In the genomic region with DNA sequence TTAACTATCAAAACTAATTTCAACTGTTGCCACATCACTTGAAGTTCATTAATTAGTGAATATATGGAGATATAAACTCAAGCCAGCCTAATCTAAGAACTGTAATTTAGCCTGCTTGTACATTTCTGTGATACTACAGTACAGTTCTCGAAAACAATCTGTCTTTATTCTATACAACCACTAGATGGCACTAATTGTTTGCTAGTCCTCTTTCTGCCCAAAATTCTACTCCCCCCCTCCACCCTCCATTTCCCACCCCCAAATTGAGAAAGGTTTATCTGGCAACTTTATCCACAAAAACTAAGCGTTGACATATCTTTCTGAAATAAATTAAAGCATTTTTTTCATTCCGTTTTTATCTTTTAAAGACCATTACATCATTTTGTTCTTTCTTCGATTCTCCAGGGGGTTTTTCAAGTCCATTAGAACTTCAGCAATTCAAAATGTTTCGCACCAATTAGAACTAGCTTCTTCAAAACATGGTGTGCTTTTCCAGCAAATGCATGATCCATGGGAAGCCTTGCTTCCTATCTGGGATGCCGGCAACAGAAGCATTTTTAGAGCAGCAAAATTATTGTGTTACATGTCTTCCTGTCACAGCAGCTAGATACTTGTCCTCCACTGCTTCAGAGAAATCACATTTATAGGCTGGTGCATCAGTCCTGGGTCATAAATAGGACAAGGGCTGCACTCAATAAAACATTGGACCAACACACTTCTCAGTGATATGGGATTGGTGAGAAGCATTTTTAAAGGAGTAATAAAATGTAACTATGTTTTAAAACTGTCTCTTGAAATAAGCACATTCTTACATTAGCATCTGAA, we compare ENCODE assay signal across 8 cellular contexts.
DNase-seq lines count a peak whose midpoint lies in the region; ATAC-seq and TF ChIP-seq lines count a peak whose summit lies in the region.

No MANE protein-coding gene starts in this region.

- CTCF ChIA-PET in BJ (lab: Yijun Ruan, JAX), result interaction anchor here (0.7 to 3.4 kb wide), 7 partner anchors 9 to 553 kb away, joined by 3 to 14 read pairs (median 6); no protein-coding TSS in a partner anchor

- no peaks in the 10 kb centered on the region for H3K9me3 ChIP-seq in OCI-LY1 (ENCODE audit: low read length)

- H3K4me3 ChIP-seq in BJ (ENCODE audit: low read depth, low read length) (no peak overlapping the region), OCI-LY1 (ENCODE audit: low read depth, low read length, poor library complexity, severe bottlenecking) (no peak overlapping the region), fibroblast of pulmonary artery (replicated peaks; ENCODE audit: low read depth, low read length) (no peak overlapping the region)

- H3K4me3 Mint-ChIP-seq in activated CD4-positive, alpha-beta T cell treated with anti-CD3 and anti-CD28 coated beads, Interleukin-2, amount 10 ng/mL, durations not matched to agents 24 days and 14 days, result no peak overlapping the region

- H3K36me3 ChIP-seq in BJ (ENCODE audit: control insufficient read depth, insufficient read depth, low read length), result no peaks in the 10 kb centered on the region
- no peaks in the 10 kb centered on the region for H3K36me3 ChIP-seq in OCI-LY1 (ENCODE audit: insufficient read depth, low read length)

- H3K27me3 Mint-ChIP-seq in activated CD4-positive, alpha-beta T cell treated with anti-CD3 and anti-CD28 coated beads, Interleukin-2, amount 10 ng/mL, durations not matched to agents 24 days and 14 days, result peaks cover 19% of the 10 kb centered on the region

- H3K27me3 ChIP-seq in BJ (ENCODE audit: control insufficient read depth, insufficient read depth, low read length), result peaks cover 6% of the 10 kb centered on the region
- H3K27me3 ChIP-seq in OCI-LY1 (ENCODE audit: insufficient read depth, low read length), result no peaks in the 10 kb centered on the region

- H3K4me1 Mint-ChIP-seq in activated CD4-positive, alpha-beta T cell treated with anti-CD3 and anti-CD28 coated beads, Interleukin-2, amount 10 ng/mL, durations not matched to agents 24 days and 14 days, result no peaks in the 10 kb centered on the region

- H3K79me2 ChIP-seq in OCI-LY1 (ENCODE audit: insufficient read depth, low read length), result no peaks in the 10 kb centered on the region

- no peak for ATAC-seq in GM21447 (IDR thresholded peaks at IDR 0.05; ENCODE audit: unreplicated experiment)

- H3K4me2 ChIP-seq in OCI-LY1 (ENCODE audit: low read length), result no peak overlapping the region

- intact Hi-C loops in activated CD4-positive, alpha-beta T cell treated with anti-CD3 and anti-CD28 coated beads, Interleukin-2, amount 10 ng/mL, durations not matched to agents 24 days and 14 days (cut with micrococcal nuclease), result loop anchor here (5.0 to 10.0 kb wide), 2 partner anchors 257 to 505 kb away; no protein-coding TSS in a partner anchor
- intact Hi-C loops in posterior cingulate gyrus (cut with DNase I), result loop anchor here (2.0 to 5.0 kb wide), 2 partner anchors 505 to 555 kb away; no protein-coding TSS in a partner anchor

- H3K36me3 Mint-ChIP-seq in activated CD4-positive, alpha-beta T cell treated with anti-CD3 and anti-CD28 coated beads, Interleukin-2, amount 10 ng/mL, durations not matched to agents 24 days and 14 days (ENCODE audit: low read depth), result no peaks in the 10 kb centered on the region

- POLR2A ChIA-PET in BJ (lab: Charles Lee), result interaction anchor here (0.6 kb wide), 1 partner anchor 217 kb away, joined by 4 read pairs; no protein-coding TSS in a partner anchor

- DNase-seq in BJ (ENCODE audit: low read depth) (no peak), GM19240 (ENCODE audit: insufficient read length, low spot score) (peak; percentile 7), fibroblast of pulmonary artery (ENCODE audit: low read depth) (peak; percentile 16), superior temporal gyrus (ENCODE audit: extremely low spot score) (peak; percentile 56), posterior cingulate gyrus (no peak)
- DNase-seq in activated CD4-positive, alpha-beta T cell treated with anti-CD3 and anti-CD28 coated beads, Interleukin-2, amount 10 ng/mL, durations not matched to agents 24 days and 14 days, result no peak

- TF ChIP-seq CTCF in BJ (IDR thresholded peaks at IDR 0.05; ENCODE audit: insufficient read depth, low read depth, low read length) (peak; percentile 58), OCI-LY1 (IDR thresholded peaks at IDR 0.05; ENCODE audit: low read length) (peak; percentile 72), fibroblast of pulmonary artery (IDR thresholded peaks at IDR 0.05; ENCODE audit: low read length, missing control alignments) (peak; percentile 56)

- H3K9ac ChIP-seq in OCI-LY1 (ENCODE audit: low read length), result no peak overlapping the region

- no peaks in the 10 kb centered on the region for H3K9me3 Mint-ChIP-seq in activated CD4-positive, alpha-beta T cell treated with anti-CD3 and anti-CD28 coated beads, Interleukin-2, amount 10 ng/mL, durations not matched to agents 24 days and 14 days

- no peaks in the 10 kb centered on the region for H3K9me2 ChIP-seq in OCI-LY1 (ENCODE audit: low read depth, low read length)

- H3K4me1 ChIP-seq in OCI-LY1 (ENCODE audit: insufficient read depth, low read length, severe bottlenecking), result no peaks in the 10 kb centered on the region

- no peaks in the 10 kb centered on the region for H3F3A ChIP-seq in OCI-LY1 (ENCODE audit: insufficient read depth, low read length)

- H3K27ac ChIP-seq in OCI-LY1 (ENCODE audit: low read depth, low read length, poor library complexity, severe bottlenecking), result no peak overlapping the region

- H2AFZ ChIP-seq in OCI-LY1 (ENCODE audit: low read length), result no peak overlapping the region

- no peak overlapping the region for H3K27ac Mint-ChIP-seq in activated CD4-positive, alpha-beta T cell treated with anti-CD3 and anti-CD28 coated beads, Interleukin-2, amount 10 ng/mL, durations not matched to agents 24 days and 14 days

- H4K20me1 ChIP-seq in OCI-LY1 (ENCODE audit: insufficient read depth, low read length), result no peaks in the 10 kb centered on the region

Comparison
In these comparisons a context has a peak if more than half of its experiments do, and no peak if none do; other contexts are left out.
1. DNase-seq: peak in GM19240 (single experiment), fibroblast of pulmonary artery (single experiment) and superior temporal gyrus (single experiment); none in BJ (single experiment), activated CD4-positive, alpha-beta T cell treated with anti-CD3 and anti-CD28 coated beads, Interleukin-2, amount 10 ng/mL, durations not matched to agents 24 days and 14 days (single experiment) and posterior cingulate gyrus (0 of 10).
2. Peak in every context shown above with its lines, with median percentiles within 50 percentile points of each other: CTCF ChIP-seq.